In genomic region chr16:252366-253337, GRCh38 we compare ENCODE assay signal across 10 cellular contexts. TPM values are rescaled to one million over a fixed set of nuclear protein-coding genes. Genes with fewer than 3 reads are reported as not detected.
DNase-seq lines count a peak whose midpoint lies in the region; ATAC-seq and TF ChIP-seq lines count a peak whose summit lies in the region.
"Had no signal": no experiment of that assay in that cellular context is flagged by ENCODE, and none has a peak within 500 bp of the region (broad histone marks: within the 10 kb centered on the region; RNA-seq: fewer than 3 reads in every experiment).

No MANE protein-coding gene starts in this region.

- H4K20me1 ChIP-seq in GM23248 (ENCODE audit: insufficient read depth): no peaks in the 10 kb centered on the region

- H3F3A ChIP-seq in GM23248 (ENCODE audit: insufficient read depth): no peaks in the 10 kb centered on the region

- H3K27ac ChIP-seq in Peyer's patch (peak overlapping the region; percentile 58 to 90 (median 72)), neutrophil (peak overlapping the region; percentile 90), GM23248 (no peak overlapping the region)

- TF ChIP-seq CTCF in Peyer's patch (IDR thresholded peaks at IDR 0.05) (no peak), neutrophil (IDR thresholded peaks at IDR 0.05) (no peak)

- no peak overlapping the region for H3K4me2 ChIP-seq in GM23248 (ENCODE audit: unreplicated experiment)

- H3K4me3 ChIP-seq in GM08714 (ENCODE audit: low read length): peak overlapping the region; percentile 1; the same call in 1 of the 2 replicates
- H3K4me3 ChIP-seq in Peyer's patch: peak overlapping the region in 1 of 4 donors; percentile 13
- peak overlapping the region; percentile 27 to 37 for H3K4me3 ChIP-seq in neutrophil (ENCODE audit: low read depth in 1 of 2, low read length in 1 of 2)
- H3K4me3 ChIP-seq in GM23248: no peak overlapping the region

- no peak overlapping the region for H2AFZ ChIP-seq in GM23248

- H3K9ac ChIP-seq in GM23248: no peak overlapping the region

- H3K36me3 ChIP-seq in Peyer's patch (peaks cover 0 to 45% (median 0%) of the 10 kb centered on the region in 3 donors), neutrophil (no peaks in the 10 kb centered on the region), GM23248 (ENCODE audit: low read depth) (peaks cover 7% of the 10 kb centered on the region; the same call in 1 of the 2 replicates)

- DNase-seq in Peyer's patch (peak in 2 of 3 donors; percentile 34 to 83), dermis blood vessel endothelial cell (peak; percentile 32), amniotic stem cell (lab: John Stamatoyannopoulos, UW) (no peak), GOT3 (lab: John Stamatoyannopoulos, UW) (no peak), GM23248 (no peak)
- DNase-seq: left cardiac atrium, NCI-H69 had no signal

- no peaks in the 10 kb centered on the region for H3K9me2 ChIP-seq in GM23248 (ENCODE audit: insufficient read depth)

- 92 to 93% methylated on average over 30 of the region's 30 CpGs for WGBS in GM23248 (ENCODE audit: low coverage in 1 of 2, low lambda C conversion rate in 2 of 2, missing lambda C conversion rate in 2 of 2), 2 experiments

- H3K9me3 ChIP-seq in Peyer's patch: no peaks in the 10 kb centered on the region
- no peaks in the 10 kb centered on the region for H3K9me3 ChIP-seq in neutrophil
- no peaks in the 10 kb centered on the region for H3K9me3 ChIP-seq in GM23248 (ENCODE audit: low read depth)

- in situ Hi-C loops in GM23248 (cut with MboI): no loop called here

- no peaks in the 10 kb centered on the region for H3K27me3 ChIP-seq in Peyer's patch
- H3K27me3 ChIP-seq in neutrophil: no peaks in the 10 kb centered on the region
- H3K27me3 ChIP-seq in GM23248 (replicated peaks; ENCODE audit: insufficient read depth): no peaks in the 10 kb centered on the region

- H3K79me2 ChIP-seq in GM23248 (ENCODE audit: insufficient read depth): no peaks in the 10 kb centered on the region

- TF ChIP-seq POLR2A in Peyer's patch (IDR thresholded peaks at IDR 0.05): no peak

- H3K4me1 ChIP-seq in Peyer's patch (peaks cover 0 to 16% (median 4%) of the 10 kb centered on the region in 4 donors), neutrophil (ENCODE audit: control insufficient read depth in 1 of 2, insufficient read depth in 1 of 2, low read depth in 1 of 2, low read length in 1 of 2) (peaks cover 20 to 23% of the 10 kb centered on the region in 2 experiments), GM23248 (ENCODE audit: insufficient read depth) (no peaks in the 10 kb centered on the region)

- ATAC-seq in HG02678 (IDR thresholded peaks at IDR 0.05; ENCODE audit: unreplicated experiment): no peak

RNA-seq across cellular contexts. Expression of gene FAM234A, which starts 18.0 kb away (rescaled TPM):
- total RNA-seq in Peyer's patch (100 to 1,000 TPM; 108 to 223 (median 166) TPM), dermis blood vessel endothelial cell (59.2 and 76.1 TPM in 2 replicates)
- total RNA-seq in GM23248 (2014; rRNA removed; shearing (Covaris generic)): 165 and 202 TPM in 2 replicates
- polyA plus RNA-seq in GM23248 (2016; fragmentation: Nextera tagmentation; extraction: Ambion mirVana): 113 and 119 TPM in 2 replicates

RNA-seq across cellular contexts. Expression of gene RGS11, which starts 23.1 kb away (rescaled TPM):
- total RNA-seq in Peyer's patch: 10 to 100 TPM in 3 of 4 donors, 1 to 10 TPM in 1; 6.1 to 16.5 (median 11.4) TPM
- 0.19 and 0.68 TPM in 2 replicates for total RNA-seq in dermis blood vessel endothelial cell
- total RNA-seq in GM23248 (2014; rRNA removed; shearing (Covaris generic)): 2.4 and 7.0 TPM in 2 replicates
- polyA plus RNA-seq in GM23248 (2016; fragmentation: Nextera tagmentation; extraction: Ambion mirVana): 4.4 and 4.5 TPM in 2 replicates

RNA-seq across cellular contexts. Expression of gene LUC7L, which starts 23.4 kb away (rescaled TPM):
- 100 to 1,000 TPM in 3 of 4 donors, 10 to 100 TPM in 1; 87.6 to 440 (median 156) TPM for total RNA-seq in Peyer's patch
- 30.9 and 55.5 TPM in 2 replicates for total RNA-seq in dermis blood vessel endothelial cell
- 49.6 and 78.5 TPM in 2 replicates for total RNA-seq in GM23248 (2014; rRNA removed; shearing (Covaris generic))
- 35.6 and 37.3 TPM in 2 replicates for polyA plus RNA-seq in GM23248 (2016; fragmentation: Nextera tagmentation; extraction: Ambion mirVana)

RNA-seq across cellular contexts. Expression of gene ARHGDIG, which starts 27.7 kb away (rescaled TPM):
- total RNA-seq in Peyer's patch: 100 to 1,000 TPM in 1 of 4 donors, 10 to 100 TPM in 1, 1 to 10 TPM in 1, not detected in 1; 3.7 to 112 (median 67.5) TPM
- total RNA-seq in dermis blood vessel endothelial cell: 1.2 TPM in 1 of 2 replicates, not detected in the other
- 0.65 TPM in 1 of 2 replicates, not detected in the other for total RNA-seq in GM23248 (2014; rRNA removed; shearing (Covaris generic))
- polyA plus RNA-seq in GM23248 (2016; fragmentation: Nextera tagmentation; extraction: Ambion mirVana): 0.38 and 0.40 TPM in 2 replicates

RNA-seq across cellular contexts. Expression of gene PDIA2, which starts 30.3 kb away (rescaled TPM):
- 10 to 100 TPM in 2 of 4 donors, 1 to 10 TPM in 2; 1.7 to 29.2 (median 11.1) TPM for total RNA-seq in Peyer's patch
- total RNA-seq in dermis blood vessel endothelial cell: 0.34 TPM in 1 of 2 replicates, not detected in the other
- not detected in 2 replicates for total RNA-seq in GM23248 (2014; rRNA removed; shearing (Covaris generic))
- not detected in 2 replicates for polyA plus RNA-seq in GM23248 (2016; fragmentation: Nextera tagmentation; extraction: Ambion mirVana)

Comparison
In these comparisons a context has a peak if more than half of its experiments do, and no peak if none do; other contexts are left out.
1. DNase-seq: peak in Peyer's patch (2 of 3) and dermis blood vessel endothelial cell (single experiment); none in amniotic stem cell (single experiment), GOT3 (single experiment) and GM23248 (single experiment).